In the genomic region with DNA sequence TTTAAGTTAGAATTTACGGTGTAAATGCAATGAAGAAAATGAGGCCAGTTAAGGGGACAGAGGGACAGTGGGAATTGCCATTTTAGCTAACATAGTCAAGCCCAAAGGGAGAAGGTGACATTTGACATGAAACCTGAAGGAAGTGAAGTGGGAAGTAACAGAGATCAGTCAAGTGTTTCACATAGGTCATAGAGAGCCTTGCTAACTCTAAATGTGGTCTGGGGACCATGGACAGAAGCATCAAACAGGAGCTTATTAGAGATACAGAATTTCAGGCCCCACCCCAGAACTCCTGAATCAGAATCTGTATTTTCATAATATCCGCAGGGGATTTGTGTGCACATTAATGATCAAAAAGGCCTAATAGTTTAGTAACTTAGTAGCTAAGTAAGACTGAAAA, we compare ENCODE assay signal across 22 cellular contexts.
"Had no signal": no experiment of that assay in that cellular context is flagged by ENCODE, and none has a peak within 500 bp of the region (broad histone marks: within the 10 kb centered on the region; RNA-seq: fewer than 3 reads in every experiment).

No MANE protein-coding gene starts in this region.

- DNase-seq: Kasumi-1, MG63, MM.1S, MV-4-11, NCI-H1048, NCI-H1105, NCI-H1105 treated with DMSO at 0.1 percent for 48 hours, NCI-H1417 treated with DMSO at 0.1 percent for 48 hours, NCI-H1436, NCI-H1436 treated with DMSO at 0.1 percent for 48 hours, NCI-H187, NCI-H187 treated with DMSO at 0.1 percent for 48 hours, NCI-H1930, NCI-H2029, NCI-H2029 treated with DMSO at 0.1 percent for 48 hours, NCI-H2081 treated with DMSO at 0.1 percent for 48 hours, NCI-H2107, NCI-H2227 treated with DMSO at 0.1 percent for 48 hours, NCI-H226, NCI-H345, NCI-H510A, NCI-H510A treated with DMSO at 0.1 percent for 48 hours had no signal

- H3K27me3 ChIP-seq: MG63 had no signal

- H3K4me3 ChIP-seq: MG63 had no signal

- H3K36me3 ChIP-seq: MG63 had no signal

- H3K9me3 ChIP-seq: MG63 had no signal
